22 cellular contexts compared by ENCODE assay signal in genomic region chr7:157539521-157539920, GRCh38.
"Had no signal": no experiment of that assay in that cellular context is flagged by ENCODE, and none has a peak within 500 bp of the region (broad histone marks: within the 10 kb centered on the region; RNA-seq: fewer than 3 reads in every experiment).

No MANE protein-coding gene starts in this region.

- H3K9me3 ChIP-seq: left ventricle myocardium inferior, thoracic aorta had no signal

- H3K27ac Mint-ChIP-seq: activated CD4-positive, alpha-beta T cell treated with anti-CD3 and anti-CD28 coated beads, Interleukin-2, amount 10 ng/mL, durations not matched to agents 7 days and 5 days; activated CD8-positive, alpha-beta memory T cell treated with anti-CD3 and anti-CD28 coated beads, Interleukin-2, amount 10 ng/mL, durations not matched to agents 7 days and 5 days; activated CD8-positive, alpha-beta T cell treated with anti-CD3 and anti-CD28 coated beads for 36 hours; activated naive CD4-positive, alpha-beta T cell treated with anti-CD3 and anti-CD28 coated beads, Interleukin-2, amount 50 U/mL, for 72 hours; dendritic cell treated with granulocyte-macrophage colony-stimulating factor and Interleukin-4, amounts not matched to agents 40 ng/mL and 50 ng/mL, for 4 days; immature natural killer cell; memory B cell; type B pancreatic cell had no signal

- H3K4me3 ChIP-seq: left ventricle myocardium inferior, thoracic aorta had no signal

- H3K27ac ChIP-seq: left ventricle myocardium inferior, thoracic aorta, VCaP had no signal

- H3K4me3 Mint-ChIP-seq: activated CD4-positive, alpha-beta T cell treated with anti-CD3 and anti-CD28 coated beads, Interleukin-2, amount 10 ng/mL, durations not matched to agents 7 days and 5 days; activated CD8-positive, alpha-beta memory T cell treated with anti-CD3 and anti-CD28 coated beads, Interleukin-2, amount 10 ng/mL, durations not matched to agents 7 days and 5 days; activated CD8-positive, alpha-beta T cell treated with anti-CD3 and anti-CD28 coated beads for 36 hours; brain; dendritic cell treated with granulocyte-macrophage colony-stimulating factor and Interleukin-4, amounts not matched to agents 40 ng/mL and 50 ng/mL, for 4 days; immature natural killer cell; memory B cell; type B pancreatic cell had no signal

- DNase-seq: activated CD4-positive, alpha-beta T cell treated with anti-CD3 and anti-CD28 coated beads, Interleukin-2, amount 10 ng/mL, durations not matched to agents 7 days and 5 days; activated CD4-positive, CD25-positive, alpha-beta regulatory T cell treated with anti-CD3 and anti-CD28 coated beads, Interleukin-2, amount 50 U/mL, for 72 hours; activated CD8-positive, alpha-beta memory T cell treated with anti-CD3 and anti-CD28 coated beads, Interleukin-2, amount 10 ng/mL, durations not matched to agents 7 days and 5 days; activated CD8-positive, alpha-beta T cell treated with anti-CD3 and anti-CD28 coated beads for 36 hours; activated gamma-delta T cell treated with Interleukin-2 at 50 U/mL for 16 hours; activated T-cell treated with anti-CD3 and anti-CD28 coated beads, Interleukin-2, amount 50 U/mL, for 1 hour; effector CD4-positive, alpha-beta T cell; immature natural killer cell; kidney glomerular epithelial cell; left ventricle myocardium inferior; occipital lobe; stimulated activated CD4-positive, alpha-beta T cell treated with anti-CD3 and anti-CD28 coated beads, Interleukin-4, amount 100 ng/mL, for 1 hour; stimulated activated naive CD4-positive, alpha-beta T cell; SW 1271; T-helper 2 cell had no signal

- H3K4me1 ChIP-seq: left ventricle myocardium inferior had no signal

- H3K27me3 Mint-ChIP-seq: activated CD4-positive, alpha-beta T cell treated with anti-CD3 and anti-CD28 coated beads, Interleukin-2, amount 10 ng/mL, durations not matched to agents 7 days and 5 days; activated CD8-positive, alpha-beta T cell treated with anti-CD3 and anti-CD28 coated beads for 36 hours; brain; memory B cell; type B pancreatic cell had no signal

- H3K36me3 ChIP-seq: thoracic aorta had no signal

- ATAC-seq: activated CD8-positive, alpha-beta memory T cell treated with anti-CD3 and anti-CD28 coated beads, Interleukin-2, amount 10 ng/mL, durations not matched to agents 7 days and 5 days; activated CD8-positive, alpha-beta T cell treated with anti-CD3 and anti-CD28 coated beads for 36 hours; activated naive CD4-positive, alpha-beta T cell treated with anti-CD3 and anti-CD28 coated beads, Interleukin-2, amount 50 U/mL, for 72 hours had no signal

- H3K9me3 Mint-ChIP-seq: activated CD4-positive, alpha-beta T cell treated with anti-CD3 and anti-CD28 coated beads, Interleukin-2, amount 10 ng/mL, durations not matched to agents 7 days and 5 days; activated CD8-positive, alpha-beta T cell treated with anti-CD3 and anti-CD28 coated beads for 36 hours; dendritic cell treated with granulocyte-macrophage colony-stimulating factor and Interleukin-4, amounts not matched to agents 40 ng/mL and 50 ng/mL, for 4 days; type B pancreatic cell had no signal

- H3K4me1 Mint-ChIP-seq: activated CD4-positive, alpha-beta T cell treated with anti-CD3 and anti-CD28 coated beads, Interleukin-2, amount 10 ng/mL, durations not matched to agents 7 days and 5 days; activated CD8-positive, alpha-beta memory T cell treated with anti-CD3 and anti-CD28 coated beads, Interleukin-2, amount 10 ng/mL, durations not matched to agents 7 days and 5 days; immature natural killer cell had no signal

- H3K36me3 Mint-ChIP-seq: activated CD8-positive, alpha-beta memory T cell treated with anti-CD3 and anti-CD28 coated beads, Interleukin-2, amount 10 ng/mL, durations not matched to agents 7 days and 5 days; activated naive CD4-positive, alpha-beta T cell treated with anti-CD3 and anti-CD28 coated beads, Interleukin-2, amount 50 U/mL, for 72 hours had no signal
